ENCODE assay signal across 15 cellular contexts in the genomic region with DNA sequence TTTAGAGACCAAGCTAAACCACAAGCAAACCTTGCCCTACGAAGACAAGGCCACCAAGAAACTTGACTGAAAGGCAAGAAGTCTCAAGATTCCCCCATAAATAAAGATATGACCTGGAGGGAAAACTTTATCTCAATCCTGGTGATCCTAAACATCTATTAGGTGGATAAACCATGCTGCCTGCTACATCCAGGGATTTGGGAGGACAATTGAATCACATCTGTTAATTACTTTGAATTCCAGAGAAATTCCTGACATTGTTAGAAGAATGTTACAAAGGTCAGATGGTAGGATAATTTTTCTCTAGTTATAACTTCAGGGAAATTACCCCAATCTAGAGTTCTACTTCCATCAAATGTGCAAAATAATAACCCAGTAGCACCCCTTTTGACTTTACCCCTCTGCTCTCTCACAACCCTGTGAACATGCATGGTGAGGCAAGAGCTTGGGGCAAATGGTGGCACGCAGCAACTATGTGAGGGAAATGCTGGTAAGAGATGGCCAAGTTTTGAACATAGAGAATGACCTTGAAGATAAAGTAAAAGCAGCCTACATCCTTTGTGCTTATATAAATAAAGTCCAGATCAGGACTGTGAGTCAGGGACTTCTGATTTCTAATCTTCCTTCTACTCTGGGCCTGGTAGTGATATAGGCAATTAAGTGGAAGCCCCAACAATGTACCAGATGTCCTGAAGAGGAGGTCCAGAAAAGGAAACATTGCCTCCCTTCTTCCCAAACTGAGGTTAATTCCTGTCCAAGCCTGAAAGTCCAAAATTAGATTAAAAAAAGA. TPM values are rescaled to one million over a fixed set of nuclear protein-coding genes. Genes with fewer than 3 reads are reported as not detected.
DNase-seq lines count a peak whose midpoint lies in the region; ATAC-seq, FAIRE-seq and TF ChIP-seq lines count a peak whose summit lies in the region.
"Had no signal": no experiment of that assay in that cellular context is flagged by ENCODE, and none has a peak within 500 bp of the region (broad histone marks: within the 10 kb centered on the region; RNA-seq: fewer than 3 reads in every experiment).

No MANE protein-coding gene starts in this region.

- no peaks in the 10 kb centered on the region for H3K9me3 ChIP-seq in CD4-positive, alpha-beta memory T cell (ENCODE audit: control insufficient read depth in 1 of 2, low read length in 2 of 2)
- H3K9me3 ChIP-seq: HAP-1 had no signal

- no peaks in the 10 kb centered on the region for H3K36me3 ChIP-seq in CD4-positive, alpha-beta memory T cell (ENCODE audit: insufficient read depth, low read length)
- H3K36me3 ChIP-seq: HAP-1 had no signal

- peak overlapping the region; percentile 68 to 96 (median 85) for H3K27ac Mint-ChIP-seq in CD4-positive, alpha-beta memory T cell
- H3K27ac Mint-ChIP-seq in activated T-helper 17 cell treated with anti-CD3 and anti-CD28 coated beads, Interleukin-2, amount 50 U/mL, for 72 hours: no peak overlapping the region
- H3K27ac Mint-ChIP-seq in naive thymus-derived CD8-positive, alpha-beta T cell: peak overlapping the region; percentile 78 to 98 (median 92)
- H3K27ac Mint-ChIP-seq: B cell had no signal

- DNase-seq in CD4-positive, alpha-beta memory T cell: no peak
- DNase-seq in H54 (ENCODE audit: insufficient read length, low spot score) (no peak), NCI-H1694 (lab: John Stamatoyannopoulos, UW) (no peak), head of caudate nucleus (no peak), iPS-NIHi7 (ENCODE audit: extremely low spot score) (no peak)
- no peak for DNase-seq in naive thymus-derived CD8-positive, alpha-beta T cell
- DNase-seq: DMS153, NCI-H1436, NCI-H2081, NCI-H510A treated with DMSO at 0.1 percent for 48 hours, SIG-M5 had no signal

- CTCF ChIA-PET in CD4-positive, alpha-beta memory T cell (lab: Charles Lee; ENCODE audit: partially characterized antibody): interaction anchor here (1.3 to 1.9 kb wide), 3 partner anchors 30 to 63 kb away, joined by 3 to 6 read pairs (median 4); no protein-coding TSS in a partner anchor

- intact Hi-C loops in CD4-positive, alpha-beta memory T cell (cut with micrococcal nuclease): loop anchor here (1.0 kb wide), 2 partner anchors 16 to 57 kb away; partner anchors contain the start of gene PTGER4
- intact Hi-C loops in head of caudate nucleus (cut with DNase I): no loop called here

- peaks cover 38 to 51% (median 45%) of the 10 kb centered on the region in 4 donors for H3K4me1 Mint-ChIP-seq in CD4-positive, alpha-beta memory T cell
- H3K4me1 Mint-ChIP-seq in activated T-helper 17 cell treated with anti-CD3 and anti-CD28 coated beads, Interleukin-2, amount 50 U/mL, for 72 hours: peaks cover 19% of the 10 kb centered on the region
- peaks cover 24 to 42% (median 40%) of the 10 kb centered on the region in 4 donors for H3K4me1 Mint-ChIP-seq in naive thymus-derived CD8-positive, alpha-beta T cell

- POLR2A ChIA-PET in CD4-positive, alpha-beta memory T cell (lab: Charles Lee; ENCODE audit: partially characterized antibody): interaction anchor here (0.7 to 3.1 kb wide), 9 partner anchors 8 to 213 kb away, joined by 3 to 31 read pairs (median 4); partner anchors contain the start of gene PTGER4
- POLR2A ChIA-PET in naive thymus-derived CD8-positive, alpha-beta T cell (lab: Charles Lee): interaction anchor here (1.2 to 2.0 kb wide), 2 partner anchors 8 to 57 kb away, joined by 4 to 13 read pairs; partner anchors contain the start of gene PTGER4

- no peaks in the 10 kb centered on the region for H3K27me3 Mint-ChIP-seq in CD4-positive, alpha-beta memory T cell
- H3K27me3 Mint-ChIP-seq in activated T-helper 17 cell treated with anti-CD3 and anti-CD28 coated beads, Interleukin-2, amount 50 U/mL, for 72 hours: no peaks in the 10 kb centered on the region
- H3K27me3 Mint-ChIP-seq in naive thymus-derived CD8-positive, alpha-beta T cell: no peaks in the 10 kb centered on the region
- H3K27me3 Mint-ChIP-seq: B cell had no signal

- no peak for TF ChIP-seq POLR2A in H54 (IDR thresholded peaks at IDR 0.05; ENCODE audit: low read depth, low read length)

- H3K27ac ChIP-seq in CD4-positive, alpha-beta memory T cell (ENCODE audit: low read depth, low read length): no peak overlapping the region

- no peaks in the 10 kb centered on the region for H3K36me3 Mint-ChIP-seq in CD4-positive, alpha-beta memory T cell
- no peaks in the 10 kb centered on the region for H3K36me3 Mint-ChIP-seq in activated T-helper 17 cell treated with anti-CD3 and anti-CD28 coated beads, Interleukin-2, amount 50 U/mL, for 72 hours (ENCODE audit: low read depth)
- no peaks in the 10 kb centered on the region for H3K36me3 Mint-ChIP-seq in naive thymus-derived CD8-positive, alpha-beta T cell

- peak; percentile 38 for FAIRE-seq in H54 (lab: Jason Lieb, UNC)
- FAIRE-seq: RCC 7860 had no signal

- no peak overlapping the region for H3K4me3 ChIP-seq in CD4-positive, alpha-beta memory T cell (ENCODE audit: low read length in 2 of 2)
- H3K4me3 ChIP-seq: HAP-1 had no signal

- H3K9me3 Mint-ChIP-seq in CD4-positive, alpha-beta memory T cell: no peaks in the 10 kb centered on the region
- H3K9me3 Mint-ChIP-seq in activated T-helper 17 cell treated with anti-CD3 and anti-CD28 coated beads, Interleukin-2, amount 50 U/mL, for 72 hours: peaks cover 6% of the 10 kb centered on the region
- peaks cover 0 to 2% (median 0%) of the 10 kb centered on the region in 9 donors for H3K9me3 Mint-ChIP-seq in naive thymus-derived CD8-positive, alpha-beta T cell

- H3K4me1 ChIP-seq in CD4-positive, alpha-beta memory T cell (ENCODE audit: insufficient read depth, low read length): peaks cover 29% of the 10 kb centered on the region
- H3K4me1 ChIP-seq: HAP-1 had no signal

- peak overlapping the region in 4 of 8 donors; percentile 11 to 55 (median 46) for H3K4me3 Mint-ChIP-seq in CD4-positive, alpha-beta memory T cell
- peak overlapping the region; percentile 43 for H3K4me3 Mint-ChIP-seq in activated T-helper 17 cell treated with anti-CD3 and anti-CD28 coated beads, Interleukin-2, amount 50 U/mL, for 72 hours
- peak overlapping the region in 6 of 10 donors; percentile 9 to 64 (median 56) for H3K4me3 Mint-ChIP-seq in naive thymus-derived CD8-positive, alpha-beta T cell
- H3K4me3 Mint-ChIP-seq: B cell had no signal

- H3K27me3 ChIP-seq in CD4-positive, alpha-beta memory T cell (ENCODE audit: insufficient read depth, low read length): no peaks in the 10 kb centered on the region

- ATAC-seq in activated T-helper 17 cell treated with anti-CD3 and anti-CD28 coated beads, Interleukin-2, amount 50 U/mL, for 72 hours (replicated peaks): no peak
- no peak for ATAC-seq in naive thymus-derived CD8-positive, alpha-beta T cell

RNA-seq across cellular contexts. Expression of gene PTGER4, which starts 57.1 kb away (rescaled TPM):
- total RNA-seq in CD4-positive, alpha-beta memory T cell: 10 to 100 TPM; 59.3 to 64.9 TPM
- 100 to 1,000 TPM in 1 of 2 donors, 10 to 100 TPM in 1; 62.7 to 106 TPM for polyA plus RNA-seq in CD4-positive, alpha-beta memory T cell
- total RNA-seq in activated T-helper 17 cell treated with anti-CD3 and anti-CD28 coated beads, Interleukin-2, amount 50 U/mL, for 72 hours: 100 to 1,000 TPM in 1 of 2 donors, 10 to 100 TPM in 1; 42.6 to 100 TPM
- 10 to 100 TPM; 28.2 to 30.7 TPM for total RNA-seq in naive thymus-derived CD8-positive, alpha-beta T cell
- polyA plus RNA-seq in naive thymus-derived CD8-positive, alpha-beta T cell: 10 to 100 TPM; 36.0 to 43.8 (median 41.6) TPM
